ENCODE assay signal across 21 cellular contexts in genomic region chr2:56108806-56109205, GRCh38.
DNase-seq lines count a peak whose midpoint lies in the region; ATAC-seq, FAIRE-seq and TF ChIP-seq lines count a peak whose summit lies in the region.
"Had no signal": no experiment of that assay in that cellular context is flagged by ENCODE, and none has a peak within 500 bp of the region (broad histone marks: within the 10 kb centered on the region; RNA-seq: fewer than 3 reads in every experiment).

No MANE protein-coding gene starts in this region.

- intact Hi-C loops in K562 (cut with micrococcal nuclease) = no loop called here

- DNase-seq in K562 (ENCODE audit: extremely low read depth in 1 of 4, low spot score in 3 of 4) (peak in 2 of 4 experiments; percentile 15 to 29), mesenchymal stem cell (no peak), NCI-H128 (lab: John Stamatoyannopoulos, UW; ENCODE audit: unreplicated experiment) (no peak), NCI-H524 (lab: John Stamatoyannopoulos, UW) (no peak)
- no peak for DNase-seq in effector CD4-positive, alpha-beta T cell
- DNase-seq: CD8-positive, alpha-beta T cell; cerebellar nuclear complex; effector CD8-positive, alpha-beta T cell; esophagus squamous epithelium; IMR-90; kidney glomerular epithelial cell; NCI-H1694; RPMI8226; stimulated activated CD4-positive, alpha-beta T cell treated with anti-CD3 and anti-CD28 coated beads, Interleukin-2, amount 100 ng/mL, for 48 hours; stimulated activated naive CD4-positive, alpha-beta T cell had no signal

- 0 out of 4 replicates have a peak, but pooled peaks of 1 of the 2 experiments have one; percentile 6 for TF ChIP-seq RAD21 in K562 (CRISPR knock-in tag; conservative IDR thresholded peaks at IDR 0.05 in 1 of 2, IDR thresholded peaks at IDR 0.05 in 1 of 2)

- H3K27ac ChIP-seq in DOHH2 (ENCODE audit: low read depth, low read length) = no peak overlapping the region
- no peak overlapping the region for H3K27ac ChIP-seq in KMS-11
- H3K27ac ChIP-seq in K562 (ENCODE audit: extremely low read depth, low read depth, low read length) = no peak overlapping the region
- H3K27ac ChIP-seq in mesenchymal stem cell (ENCODE audit: low read length, poor library complexity, severe bottlenecking) = no peak overlapping the region
- H3K27ac ChIP-seq: esophagus squamous epithelium, HL-60 had no signal

- FAIRE-seq in K562 (lab: Jason Lieb, UNC) = no peak
- FAIRE-seq: astrocyte had no signal

- no peak overlapping the region for H3K4me3 ChIP-seq in DOHH2 (ENCODE audit: low read length)
- H3K4me3 ChIP-seq in KMS-11 (IDR thresholded peaks at IDR 0.05; ENCODE audit: insufficient read depth, low read depth, low read length) = no peak overlapping the region
- H3K4me3 ChIP-seq in K562 = no peak overlapping the region
- no peak overlapping the region for H3K4me3 ChIP-seq in mesenchymal stem cell (ENCODE audit: insufficient read depth in 1 of 2, low read depth in 1 of 2, low read length in 2 of 2)
- H3K4me3 ChIP-seq: esophagus squamous epithelium had no signal

- no peak overlapping the region for H2AK5ac ChIP-seq in mesenchymal stem cell (ENCODE audit: low read length, severe bottlenecking)

- H3K27me3 ChIP-seq in DOHH2 (ENCODE audit: control insufficient read depth, low read length) (no peaks in the 10 kb centered on the region), KMS-11 (ENCODE audit: insufficient read depth, low read depth) (no peaks in the 10 kb centered on the region), K562 (ENCODE audit: control insufficient read depth in 2 of 2, insufficient read depth in 2 of 2, low read length in 2 of 2) (peaks cover 0 to 8% of the 10 kb centered on the region in 2 experiments; a peak in 3 of 5 replicates), mesenchymal stem cell (ENCODE audit: control insufficient read depth in 1 of 2, insufficient read depth in 1 of 2, low read length in 2 of 2) (peaks cover 3 to 9% of the 10 kb centered on the region in 2 experiments)
- H3K27me3 ChIP-seq: esophagus squamous epithelium had no signal

- TF ChIP-seq CTCF in DOHH2 (IDR thresholded peaks at IDR 0.05; ENCODE audit: low read depth, low read length, poor library complexity, severe bottlenecking) (peak; percentile 12), KMS-11 (conservative IDR thresholded peaks at IDR 0.05; ENCODE audit: low read depth, low read length) (peak; percentile 11; the same call in 1 of the 2 replicates), K562 (IDR thresholded peaks at IDR 0.05 in 2 of 3, conservative IDR thresholded peaks at IDR 0.05 in 1 of 3; ENCODE audit: insufficient read depth in 2 of 3, low read depth in 1 of 3, low read length in 3 of 3) (peak; percentile 15 to 46 (median 38); a peak in 2 of 6 replicates)

- no peak overlapping the region for H4K91ac ChIP-seq in mesenchymal stem cell (ENCODE audit: low read length)

- no peaks in the 10 kb centered on the region for H3K79me1 ChIP-seq in mesenchymal stem cell (replicated peaks; ENCODE audit: low read length, poor library complexity, severe bottlenecking)

- no peak overlapping the region for H2BK15ac ChIP-seq in mesenchymal stem cell (ENCODE audit: low read depth, poor library complexity, severe bottlenecking)

- no peaks in the 10 kb centered on the region for H4K20me1 ChIP-seq in DOHH2 (ENCODE audit: control insufficient read depth, insufficient read depth, low read depth, low read length)
- no peaks in the 10 kb centered on the region for H4K20me1 ChIP-seq in KMS-11 (ENCODE audit: insufficient read depth)
- no peaks in the 10 kb centered on the region for H4K20me1 ChIP-seq in K562 (replicated peaks; ENCODE audit: control insufficient read depth, insufficient read depth, low read length)

- POLR2A ChIA-PET in K562 (lab: Yijun Ruan, JAX) = interaction anchor here (1.2 kb wide), 1 partner anchor 10 kb away, joined by 3 read pairs; no protein-coding TSS in a partner anchor

- no peak for TF ChIP-seq EP300 in K562 (IDR thresholded peaks at IDR 0.05; ENCODE audit: low read length)

- in situ Hi-C loops in K562 (cut with MboI) = no loop called here

- H3F3A ChIP-seq in DOHH2 (ENCODE audit: control insufficient read depth, insufficient read depth) = no peaks in the 10 kb centered on the region

- no peak overlapping the region for H3K4me2 ChIP-seq in DOHH2 (ENCODE audit: low read length)
- no peak overlapping the region for H3K4me2 ChIP-seq in KMS-11
- H3K4me2 ChIP-seq in K562 (ENCODE audit: insufficient read depth, low read length) = no peak overlapping the region
- H3K4me2 ChIP-seq in mesenchymal stem cell (ENCODE audit: low read length, poor library complexity, severe bottlenecking) = no peak overlapping the region

- no peaks in the 10 kb centered on the region for H3K9me1 ChIP-seq in K562 (ENCODE audit: control insufficient read depth, insufficient read depth, low read length)

- H3K79me2 ChIP-seq in DOHH2 (ENCODE audit: control insufficient read depth, low read length) (no peaks in the 10 kb centered on the region), KMS-11 (ENCODE audit: insufficient read depth, low read depth) (no peaks in the 10 kb centered on the region), K562 (ENCODE audit: control insufficient read depth, insufficient read depth, low read length) (no peaks in the 10 kb centered on the region)

- H3K9ac ChIP-seq in KMS-11 (no peak overlapping the region), K562 (ENCODE audit: insufficient read depth in 1 of 2, low read depth in 2 of 2, low read length in 2 of 2) (no peak overlapping the region), mesenchymal stem cell (ENCODE audit: low read length) (no peak overlapping the region)

- CTCF ChIA-PET in K562 (lab: Yijun Ruan, JAX; ENCODE audit: low intra/inter-chr PET ratio) = interaction anchor here (1.1 kb wide), 1 partner anchor 24 kb away, joined by 4 read pairs; no protein-coding TSS in a partner anchor

- WGBS in K562 (ENCODE audit: insufficient coverage, low coverage, missing lambda C conversion rate) = 4% methylated on average over 2 of the region's 2 CpGs
- WGBS in mesenchymal stem cell = 50% methylated on average over 2 of the region's 2 CpGs

- H3K36me3 ChIP-seq in DOHH2 (ENCODE audit: control insufficient read depth, low read length) (no peaks in the 10 kb centered on the region), KMS-11 (ENCODE audit: insufficient read depth) (no peaks in the 10 kb centered on the region), K562 (ENCODE audit: control insufficient read depth, insufficient read depth, low read length) (no peaks in the 10 kb centered on the region), mesenchymal stem cell (ENCODE audit: control insufficient read depth in 1 of 2, insufficient read depth in 2 of 2, low read depth in 1 of 2, low read length in 2 of 2) (no peaks in the 10 kb centered on the region)
- H3K36me3 ChIP-seq: esophagus squamous epithelium had no signal

- H3K14ac ChIP-seq in mesenchymal stem cell (ENCODE audit: low read length in 2 of 2) = no peak overlapping the region

- H4K8ac ChIP-seq in mesenchymal stem cell (ENCODE audit: low read length) = no peak overlapping the region

- H3K18ac ChIP-seq in mesenchymal stem cell (ENCODE audit: low read depth in 1 of 2, low read length in 2 of 2) = no peak overlapping the region

- H2BK5ac ChIP-seq in mesenchymal stem cell (ENCODE audit: low read depth, low read length, poor library complexity, severe bottlenecking) = peak overlapping the region; percentile 45

- BruUV-seq in K562 (replicated peaks; lab: Mats Ljungman, UMichigan) = no TSS peak

- H2BK120ac ChIP-seq in mesenchymal stem cell (ENCODE audit: low read depth, low read length) = no peak overlapping the region

- H3K23ac ChIP-seq in mesenchymal stem cell (ENCODE audit: low read length in 2 of 2) = no peak overlapping the region

- no peaks in the 10 kb centered on the region for H3K9me2 ChIP-seq in DOHH2 (replicated peaks; ENCODE audit: control insufficient read depth, low read length)

- no peak overlapping the region for H3K4ac ChIP-seq in mesenchymal stem cell (ENCODE audit: low read depth in 1 of 2, low read length in 2 of 2)

- no peaks in the 10 kb centered on the region for H3K9me3 ChIP-seq in DOHH2 (ENCODE audit: control insufficient read depth, insufficient read depth, low read length)
- no peaks in the 10 kb centered on the region for H3K9me3 ChIP-seq in K562 (replicated peaks; ENCODE audit: control insufficient read depth, insufficient read depth, low read depth, low read length)
- H3K9me3 ChIP-seq in mesenchymal stem cell (ENCODE audit: control insufficient read depth, low read length) = no peaks in the 10 kb centered on the region
- H3K9me3 ChIP-seq: esophagus squamous epithelium had no signal

- no peak overlapping the region for H2AFZ ChIP-seq in KMS-11 (ENCODE audit: low read depth)
- H2AFZ ChIP-seq in K562 (ENCODE audit: low read depth, low read length) = no peak overlapping the region
- no peak overlapping the region for H2AFZ ChIP-seq in mesenchymal stem cell (ENCODE audit: low read depth, low read length)

- H3K4me1 ChIP-seq in DOHH2 (ENCODE audit: control insufficient read depth, low read length) (no peaks in the 10 kb centered on the region), KMS-11 (ENCODE audit: low read depth, poor library complexity, severe bottlenecking) (no peaks in the 10 kb centered on the region), K562 (replicated peaks in 1 of 2; ENCODE audit: control insufficient read depth in 2 of 2, insufficient read depth in 2 of 2, low read length in 2 of 2) (no peaks in the 10 kb centered on the region), mesenchymal stem cell (ENCODE audit: control insufficient read depth, insufficient read depth, low read depth, low read length) (no peaks in the 10 kb centered on the region)
- H3K4me1 ChIP-seq: esophagus squamous epithelium had no signal

- H2BK12ac ChIP-seq in mesenchymal stem cell (ENCODE audit: low read length in 2 of 2) = no peak overlapping the region

- ATAC-seq in K562 (peak; percentile 83), GM18502 (IDR thresholded peaks at IDR 0.05; ENCODE audit: poor library complexity, unreplicated experiment) (no peak)
- ATAC-seq: activated naive CD4-positive, alpha-beta T cell treated with anti-CD3 and anti-CD28 coated beads, Interleukin-2, amount 50 U/mL, for 72 hours; CD8-positive, alpha-beta T cell had no signal

- TF ChIP-seq POLR2A in K562 (conservative IDR thresholded peaks at IDR 0.05) = no peak

TF ChIP-seq in K562, 482 proteins besides CTCF, POLR2A, EP300 and RAD21:
- TF ChIP-seq PTRF (tag; IDR thresholded peaks at IDR 0.05) (no peak), XRCC5 (IDR thresholded peaks at IDR 0.05; ENCODE audit: low read depth, low read length) (no peak)
TF ChIP-seq in K562: peak in this region for 0.
